ENCODE assay signal across 1 cellular context in genomic region chr12:48681738-48682532, GRCh38.
TF ChIP-seq lines count a peak whose summit lies in the region.

TSS of gene KANSL2 (minus strand) at chr12:48682238. CDS start at chr12:48681632, 606 bp downstream.

TF ChIP-seq in HepG2, 621 proteins besides CTCF, POLR2A, EP300 and RAD21 (continued from another document and continues in another):
- TF ChIP-seq, protein P1, sequence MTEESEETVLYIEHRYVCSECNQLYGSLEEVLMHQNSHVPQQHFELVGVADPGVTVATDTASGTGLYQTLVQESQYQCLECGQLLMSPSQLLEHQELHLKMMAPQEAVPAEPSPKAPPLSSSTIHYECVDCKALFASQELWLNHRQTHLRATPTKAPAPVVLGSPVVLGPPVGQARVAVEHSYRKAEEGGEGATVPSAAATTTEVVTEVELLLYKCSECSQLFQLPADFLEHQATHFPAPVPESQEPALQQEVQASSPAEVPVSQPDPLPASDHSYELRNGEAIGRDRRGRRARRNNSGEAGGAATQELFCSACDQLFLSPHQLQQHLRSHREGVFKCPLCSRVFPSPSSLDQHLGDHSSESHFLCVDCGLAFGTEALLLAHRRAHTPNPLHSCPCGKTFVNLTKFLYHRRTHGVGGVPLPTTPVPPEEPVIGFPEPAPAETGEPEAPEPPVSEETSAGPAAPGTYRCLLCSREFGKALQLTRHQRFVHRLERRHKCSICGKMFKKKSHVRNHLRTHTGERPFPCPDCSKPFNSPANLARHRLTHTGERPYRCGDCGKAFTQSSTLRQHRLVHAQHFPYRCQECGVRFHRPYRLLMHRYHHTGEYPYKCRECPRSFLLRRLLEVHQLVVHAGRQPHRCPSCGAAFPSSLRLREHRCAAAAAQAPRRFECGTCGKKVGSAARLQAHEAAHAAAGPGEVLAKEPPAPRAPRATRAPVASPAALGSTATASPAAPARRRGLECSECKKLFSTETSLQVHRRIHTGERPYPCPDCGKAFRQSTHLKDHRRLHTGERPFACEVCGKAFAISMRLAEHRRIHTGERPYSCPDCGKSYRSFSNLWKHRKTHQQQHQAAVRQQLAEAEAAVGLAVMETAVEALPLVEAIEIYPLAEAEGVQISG (CRISPR knock-in tag; IDR thresholded peaks at IDR 0.05): peak; percentile 67; the same call in 1 of the 2 replicates
- TF ChIP-seq, protein P2, sequence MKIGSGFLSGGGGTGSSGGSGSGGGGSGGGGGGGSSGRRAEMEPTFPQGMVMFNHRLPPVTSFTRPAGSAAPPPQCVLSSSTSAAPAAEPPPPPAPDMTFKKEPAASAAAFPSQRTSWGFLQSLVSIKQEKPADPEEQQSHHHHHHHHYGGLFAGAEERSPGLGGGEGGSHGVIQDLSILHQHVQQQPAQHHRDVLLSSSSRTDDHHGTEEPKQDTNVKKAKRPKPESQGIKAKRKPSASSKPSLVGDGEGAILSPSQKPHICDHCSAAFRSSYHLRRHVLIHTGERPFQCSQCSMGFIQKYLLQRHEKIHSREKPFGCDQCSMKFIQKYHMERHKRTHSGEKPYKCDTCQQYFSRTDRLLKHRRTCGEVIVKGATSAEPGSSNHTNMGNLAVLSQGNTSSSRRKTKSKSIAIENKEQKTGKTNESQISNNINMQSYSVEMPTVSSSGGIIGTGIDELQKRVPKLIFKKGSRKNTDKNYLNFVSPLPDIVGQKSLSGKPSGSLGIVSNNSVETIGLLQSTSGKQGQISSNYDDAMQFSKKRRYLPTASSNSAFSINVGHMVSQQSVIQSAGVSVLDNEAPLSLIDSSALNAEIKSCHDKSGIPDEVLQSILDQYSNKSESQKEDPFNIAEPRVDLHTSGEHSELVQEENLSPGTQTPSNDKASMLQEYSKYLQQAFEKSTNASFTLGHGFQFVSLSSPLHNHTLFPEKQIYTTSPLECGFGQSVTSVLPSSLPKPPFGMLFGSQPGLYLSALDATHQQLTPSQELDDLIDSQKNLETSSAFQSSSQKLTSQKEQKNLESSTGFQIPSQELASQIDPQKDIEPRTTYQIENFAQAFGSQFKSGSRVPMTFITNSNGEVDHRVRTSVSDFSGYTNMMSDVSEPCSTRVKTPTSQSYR (CRISPR knock-in tag; IDR thresholded peaks at IDR 0.05; ENCODE audit: borderline replicate concordance): peak; percentile 37; the same call in 1 of the 2 replicates
- TF ChIP-seq RBFOX2 (IDR thresholded peaks at IDR 0.05; ENCODE audit: low read depth, low read length) (peak; percentile 91), SMAD9 (CRISPR knock-in tag; IDR thresholded peaks at IDR 0.05) (no peak), THAP11 (CRISPR knock-in tag; IDR thresholded peaks at IDR 0.05) (peak; percentile 72), HHEX (CRISPR knock-in tag; IDR thresholded peaks at IDR 0.05) (no peak), TRAFD1 (CRISPR knock-in tag; IDR thresholded peaks at IDR 0.05; ENCODE audit: borderline replicate concordance) (no peak), ZNF20 (CRISPR knock-in tag; IDR thresholded peaks at IDR 0.05) (no peak), SP5 (CRISPR knock-in tag; IDR thresholded peaks at IDR 0.05; ENCODE audit: borderline replicate concordance, low read depth) (no peak; the same call in 1 of the 2 replicates), ZFP1 (CRISPR knock-in tag; IDR thresholded peaks at IDR 0.05) (no peak; the same call in none of the 2 replicates), TRIM24 (CRISPR knock-in tag; IDR thresholded peaks at IDR 0.05) (0 out of 2 replicates have a peak, but pooled peaks have one; percentile 18), DRAP1 (CRISPR knock-in tag; IDR thresholded peaks at IDR 0.05) (peak; percentile 96), ZEB1 (IDR thresholded peaks at IDR 0.05; ENCODE audit: insufficient replicate concordance, low read depth) (no peak), PAXIP1 (CRISPR knock-in tag; conservative IDR thresholded peaks at IDR 0.05) (peak; percentile 53), MEIS2 (CRISPR knock-in tag; IDR thresholded peaks at IDR 0.05) (peak; percentile 68), ZNF660 (CRISPR knock-in tag; IDR thresholded peaks at IDR 0.05; ENCODE audit: borderline replicate concordance, low read depth) (no peak), ZNF766 (CRISPR knock-in tag; IDR thresholded peaks at IDR 0.05; ENCODE audit: borderline replicate concordance) (no peak), HOXA3 (CRISPR knock-in tag; IDR thresholded peaks at IDR 0.05) (peak; percentile 83), ZNF678 (CRISPR knock-in tag; IDR thresholded peaks at IDR 0.05) (peak; percentile 81; the same call in 1 of the 2 replicates), ZBTB49 (CRISPR knock-in tag; IDR thresholded peaks at IDR 0.05; ENCODE audit: borderline replicate concordance) (no peak), REXO4 (CRISPR knock-in tag; IDR thresholded peaks at IDR 0.05; ENCODE audit: borderline replicate concordance) (peak; percentile 77; the same call in 1 of the 2 replicates), ZNF652 (CRISPR knock-in tag; IDR thresholded peaks at IDR 0.05; ENCODE audit: borderline replicate concordance, low read depth) (no peak), TMF1 (CRISPR knock-in tag; IDR thresholded peaks at IDR 0.05; ENCODE audit: low read depth) (peak; percentile 94), RFXAP (CRISPR knock-in tag; IDR thresholded peaks at IDR 0.05; ENCODE audit: borderline replicate concordance) (peak; percentile 76), TBP (CRISPR knock-in tag; IDR thresholded peaks at IDR 0.05) (no peak), CHD4 (IDR thresholded peaks at IDR 0.05; ENCODE audit: borderline replicate concordance, low read length) (no peak), ZNF644 (CRISPR knock-in tag; IDR thresholded peaks at IDR 0.05; ENCODE audit: low read depth) (peak; percentile 67; the same call in 1 of the 2 replicates), NPAS2 (CRISPR knock-in tag; IDR thresholded peaks at IDR 0.05; ENCODE audit: borderline replicate concordance) (no peak), ZNF616 (CRISPR knock-in tag; IDR thresholded peaks at IDR 0.05; ENCODE audit: low read depth) (no peak), EZH2 (conservative IDR thresholded peaks at IDR 0.05; ENCODE audit: low read depth, low read length) (no peak), GLMP (CRISPR knock-in tag; IDR thresholded peaks at IDR 0.05; ENCODE audit: borderline replicate concordance) (no peak), AKAP8 (CRISPR knock-in tag; IDR thresholded peaks at IDR 0.05) (no peak), SPEN (CRISPR knock-in tag; IDR thresholded peaks at IDR 0.05; ENCODE audit: low read depth) (peak; percentile 68), BHLHE40 (IDR thresholded peaks at IDR 0.05; ENCODE audit: low read length) (no peak), ZNF383 (CRISPR knock-in tag; IDR thresholded peaks at IDR 0.05; ENCODE audit: borderline replicate concordance) (peak; percentile 82; the same call in 1 of the 2 replicates), ZNF282 (IDR thresholded peaks at IDR 0.05; ENCODE audit: partially characterized antibody) (no peak), CBX5 (CRISPR knock-in tag; IDR thresholded peaks at IDR 0.05; ENCODE audit: borderline replicate concordance) (peak; percentile 37; the same call in 1 of the 2 replicates), NR3C1 (CRISPR knock-in tag; IDR thresholded peaks at IDR 0.05) (no peak)
- TF ChIP-seq, protein P3, sequence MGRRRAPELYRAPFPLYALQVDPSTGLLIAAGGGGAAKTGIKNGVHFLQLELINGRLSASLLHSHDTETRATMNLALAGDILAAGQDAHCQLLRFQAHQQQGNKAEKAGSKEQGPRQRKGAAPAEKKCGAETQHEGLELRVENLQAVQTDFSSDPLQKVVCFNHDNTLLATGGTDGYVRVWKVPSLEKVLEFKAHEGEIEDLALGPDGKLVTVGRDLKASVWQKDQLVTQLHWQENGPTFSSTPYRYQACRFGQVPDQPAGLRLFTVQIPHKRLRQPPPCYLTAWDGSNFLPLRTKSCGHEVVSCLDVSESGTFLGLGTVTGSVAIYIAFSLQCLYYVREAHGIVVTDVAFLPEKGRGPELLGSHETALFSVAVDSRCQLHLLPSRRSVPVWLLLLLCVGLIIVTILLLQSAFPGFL (CRISPR knock-in tag; IDR thresholded peaks at IDR 0.05): no peak
- TF ChIP-seq, protein P4, sequence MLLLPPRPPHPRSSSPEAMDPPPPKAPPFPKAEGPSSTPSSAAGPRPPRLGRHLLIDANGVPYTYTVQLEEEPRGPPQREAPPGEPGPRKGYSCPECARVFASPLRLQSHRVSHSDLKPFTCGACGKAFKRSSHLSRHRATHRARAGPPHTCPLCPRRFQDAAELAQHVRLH (CRISPR knock-in tag; IDR thresholded peaks at IDR 0.05; ENCODE audit: borderline replicate concordance, low read depth): peak; percentile 90
- TF ChIP-seq, protein P5, sequence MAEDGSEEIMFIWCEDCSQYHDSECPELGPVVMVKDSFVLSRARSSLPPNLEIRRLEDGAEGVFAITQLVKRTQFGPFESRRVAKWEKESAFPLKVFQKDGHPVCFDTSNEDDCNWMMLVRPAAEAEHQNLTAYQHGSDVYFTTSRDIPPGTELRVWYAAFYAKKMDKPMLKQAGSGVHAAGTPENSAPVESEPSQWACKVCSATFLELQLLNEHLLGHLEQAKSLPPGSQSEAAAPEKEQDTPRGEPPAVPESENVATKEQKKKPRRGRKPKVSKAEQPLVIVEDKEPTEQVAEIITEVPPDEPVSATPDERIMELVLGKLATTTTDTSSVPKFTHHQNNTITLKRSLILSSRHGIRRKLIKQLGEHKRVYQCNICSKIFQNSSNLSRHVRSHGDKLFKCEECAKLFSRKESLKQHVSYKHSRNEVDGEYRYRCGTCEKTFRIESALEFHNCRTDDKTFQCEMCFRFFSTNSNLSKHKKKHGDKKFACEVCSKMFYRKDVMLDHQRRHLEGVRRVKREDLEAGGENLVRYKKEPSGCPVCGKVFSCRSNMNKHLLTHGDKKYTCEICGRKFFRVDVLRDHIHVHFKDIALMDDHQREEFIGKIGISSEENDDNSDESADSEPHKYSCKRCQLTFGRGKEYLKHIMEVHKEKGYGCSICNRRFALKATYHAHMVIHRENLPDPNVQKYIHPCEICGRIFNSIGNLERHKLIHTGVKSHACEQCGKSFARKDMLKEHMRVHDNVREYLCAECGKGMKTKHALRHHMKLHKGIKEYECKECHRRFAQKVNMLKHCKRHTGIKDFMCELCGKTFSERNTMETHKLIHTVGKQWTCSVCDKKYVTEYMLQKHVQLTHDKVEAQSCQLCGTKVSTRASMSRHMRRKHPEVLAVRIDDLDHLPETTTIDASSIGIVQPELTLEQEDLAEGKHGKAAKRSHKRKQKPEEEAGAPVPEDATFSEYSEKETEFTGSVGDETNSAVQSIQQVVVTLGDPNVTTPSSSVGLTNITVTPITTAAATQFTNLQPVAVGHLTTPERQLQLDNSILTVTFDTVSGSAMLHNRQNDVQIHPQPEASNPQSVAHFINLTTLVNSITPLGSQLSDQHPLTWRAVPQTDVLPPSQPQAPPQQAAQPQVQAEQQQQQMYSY (CRISPR knock-in tag; IDR thresholded peaks at IDR 0.05): peak; percentile 37; the same call in 1 of the 2 replicates
